Comparison of ENCODE assay signal across 13 cellular contexts in genomic region chr11:83014951-83015350, GRCh38.
"Had no signal": no experiment of that assay in that cellular context is flagged by ENCODE, and none has a peak within 500 bp of the region (broad histone marks: within the 10 kb centered on the region; RNA-seq: fewer than 3 reads in every experiment).

No MANE protein-coding gene starts in this region.

- H3K27ac ChIP-seq: hepatocyte, spleen had no signal

- H3K27me3 ChIP-seq: hepatocyte, spleen had no signal

- H3K9me3 ChIP-seq: spleen had no signal

- H3K36me3 Mint-ChIP-seq: natural killer cell treated with Interleukin-12 subunit alpha and Interleukin-12 subunit beta and Interleukin-15 and Interleukin-18, amount 100 ng/mL, for 72 hours had no signal

- H3K4me3 ChIP-seq: hepatocyte, spleen had no signal

- H3K27me3 Mint-ChIP-seq: activated naive CD4-positive, alpha-beta T cell treated with anti-CD3 and anti-CD28 coated beads, Interleukin-2, amount 50 U/mL, for 24 hours; natural killer cell treated with Interleukin-12 subunit alpha and Interleukin-12 subunit beta and Interleukin-15 and Interleukin-18, amount 100 ng/mL, for 72 hours; stimulated activated naive CD8-positive, alpha-beta T cell treated with anti-CD3 and anti-CD28 coated beads, Interleukin-15, amount 100 ng/mL, for 72 hours had no signal

- ATAC-seq: activated T-cell treated with anti-CD3 and anti-CD28 coated beads, Interleukin-2, amount 50 U/mL, for 72 hours; natural killer cell treated with Interleukin-12 subunit alpha and Interleukin-12 subunit beta and Interleukin-15 and Interleukin-18, amount 100 ng/mL, for 72 hours; stimulated activated naive CD8-positive, alpha-beta T cell treated with anti-CD3 and anti-CD28 coated beads, Interleukin-15, amount 100 ng/mL, for 72 hours had no signal

- H3K27ac Mint-ChIP-seq: natural killer cell treated with Interleukin-12 subunit alpha and Interleukin-12 subunit beta and Interleukin-15 and Interleukin-18, amount 100 ng/mL, for 72 hours; type B pancreatic cell had no signal

- H3K4me3 Mint-ChIP-seq: activated naive CD4-positive, alpha-beta T cell treated with anti-CD3 and anti-CD28 coated beads, Interleukin-2, amount 50 U/mL, for 24 hours; activated T-cell treated with anti-CD3 and anti-CD28 coated beads, Interleukin-2, amount 50 U/mL, for 72 hours; natural killer cell treated with Interleukin-12 subunit alpha and Interleukin-12 subunit beta and Interleukin-15 and Interleukin-18, amount 100 ng/mL, for 72 hours; stimulated activated naive CD8-positive, alpha-beta T cell treated with anti-CD3 and anti-CD28 coated beads, Interleukin-15, amount 100 ng/mL, for 72 hours; type B pancreatic cell had no signal

- H3K9me3 Mint-ChIP-seq: activated naive CD4-positive, alpha-beta T cell treated with anti-CD3 and anti-CD28 coated beads, Interleukin-2, amount 50 U/mL, for 24 hours; natural killer cell treated with Interleukin-12 subunit alpha and Interleukin-12 subunit beta and Interleukin-15 and Interleukin-18, amount 100 ng/mL, for 72 hours had no signal

- DNase-seq: activated CD4-positive, alpha-beta T cell treated with anti-CD3 and anti-CD28 coated beads, Interleukin-2, amount 50 U/mL, for 4 hours; activated CD4-positive, CD25-positive, alpha-beta regulatory T cell treated with anti-CD3 and anti-CD28 coated beads, Interleukin-2, amount 50 U/mL, for 72 hours; activated gamma-delta T cell; activated T-cell treated with anti-CD3 and anti-CD28 coated beads, Interleukin-2, amount 50 U/mL, for 72 hours; dermis blood vessel endothelial cell; retina; spleen; stimulated activated CD8-positive, alpha-beta memory T cell treated with anti-CD3 and anti-CD28 coated beads, Interleukin-4, amount 100 ng/mL, for 48 hours; stimulated activated naive CD8-positive, alpha-beta T cell treated with anti-CD3 and anti-CD28 coated beads, Interleukin-15, amount 100 ng/mL, for 72 hours had no signal
